Comparison of ENCODE assay signal across 9 cellular contexts in the genomic region with DNA sequence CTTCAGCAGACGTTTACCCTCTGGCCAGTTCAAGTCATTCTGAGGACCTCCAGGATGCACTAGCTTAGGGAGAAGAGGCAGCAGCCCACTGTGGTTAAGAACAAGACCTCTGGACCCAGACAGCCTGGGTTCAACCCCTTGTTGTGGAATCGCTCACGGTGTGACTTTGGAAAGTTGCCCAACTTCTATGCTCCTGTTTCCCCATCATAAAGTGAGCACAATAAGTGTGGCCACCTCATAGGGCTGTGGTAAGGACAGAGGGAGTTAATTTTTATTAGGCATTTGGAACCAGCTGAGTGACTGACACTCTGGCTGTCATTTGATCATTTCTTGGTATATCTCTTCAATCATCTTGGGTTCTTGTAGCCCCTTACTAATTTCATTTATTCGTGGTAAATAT. TPM values are rescaled to one million over a fixed set of nuclear protein-coding genes. Genes with fewer than 3 reads are reported as not detected.
"Had no signal": no experiment of that assay in that cellular context is flagged by ENCODE, and none has a peak within 500 bp of the region (broad histone marks: within the 10 kb centered on the region; RNA-seq: fewer than 3 reads in every experiment).

No MANE protein-coding gene starts in this region.

RNA-seq across cellular contexts. Expression of gene NPY4R2, which starts 31.6 kb away (rescaled TPM):
- total RNA-seq: OCI-LY7, PC-3, PC-9, Right ventricle myocardium inferior, Right ventricle myocardium superior, RPMI7951, SJCRH30, SK-MEL-5 had no signal
- polyA plus RNA-seq: SK-N-SH had no signal
